Comparison of ENCODE assay signal across 12 cellular contexts in genomic region chr1:203669739-203670138, GRCh38. TPM values are rescaled to one million over a fixed set of nuclear protein-coding genes. Genes with fewer than 3 reads are reported as not detected.
DNase-seq lines count a peak whose midpoint lies in the region; ATAC-seq and TF ChIP-seq lines count a peak whose summit lies in the region.
"Had no signal": no experiment of that assay in that cellular context is flagged by ENCODE, and none has a peak within 500 bp of the region (broad histone marks: within the 10 kb centered on the region; RNA-seq: fewer than 3 reads in every experiment).

No MANE protein-coding gene starts in this region.

- no peaks in the 10 kb centered on the region for H3K27me3 ChIP-seq in aorta (ENCODE audit: control insufficient read depth in 1 of 2, insufficient read depth in 2 of 2, low read length in 1 of 2)
- H3K27me3 ChIP-seq in colonic mucosa: no peaks in the 10 kb centered on the region
- H3K27me3 ChIP-seq in MM.1S (replicated peaks; ENCODE audit: insufficient read depth, low read length): no peaks in the 10 kb centered on the region
- H3K27me3 ChIP-seq: heart right ventricle, ovary had no signal

- no peaks in the 10 kb centered on the region for H4K20me1 ChIP-seq in MM.1S (ENCODE audit: insufficient read depth, low read length)

- H3K9me2 ChIP-seq in MM.1S (replicated peaks; ENCODE audit: insufficient read depth, low read length): no peaks in the 10 kb centered on the region

- intact Hi-C loops in activated T-helper 1 cell treated with anti-CD3 and anti-CD28 coated beads, Interleukin-12 subunit alpha, Interleukin-12 subunit beta, Interleukin-2, Interleukin-4 antibody, amounts not matched to agents 30 ng/mL and 10 ng/mL and 1 ng/mL, durations not matched to agents 14 hours and 24 hours and 36 hours (cut with micrococcal nuclease): no loop called here
- intact Hi-C loops in aorta (cut with DNase I) (loop anchor here in 1 of 2 donors (5.0 kb wide), 1 partner anchor 42 kb away; the partner anchor contains the start of gene ATP2B4), colonic mucosa (cut with DNase I) (no loop called here)

- WGBS in aorta, 2 donors: 84 to 94% methylated on average over 1 of the region's 1 CpG

- H3F3A ChIP-seq in MM.1S (ENCODE audit: insufficient read depth, low read length): no peaks in the 10 kb centered on the region

- H3K4me3 ChIP-seq in aorta (ENCODE audit: low read length in 2 of 2) (no peak overlapping the region), colonic mucosa (no peak overlapping the region), MM.1S (ENCODE audit: low read length) (no peak overlapping the region)
- H3K4me3 ChIP-seq: heart right ventricle, ovary had no signal

- H3K79me2 ChIP-seq in MM.1S (ENCODE audit: low read length): no peaks in the 10 kb centered on the region

- H3K27ac ChIP-seq in aorta (ENCODE audit: low read depth in 1 of 2, low read length in 2 of 2) (no peak overlapping the region), colonic mucosa (no peak overlapping the region), MM.1S (ENCODE audit: low read length) (no peak overlapping the region)
- H3K27ac ChIP-seq: HL-60, ovary had no signal

- H3K4me3 Mint-ChIP-seq in activated T-helper 1 cell treated with anti-CD3 and anti-CD28 coated beads, Interleukin-12 subunit alpha, Interleukin-12 subunit beta, Interleukin-2, Interleukin-4 antibody, amounts not matched to agents 30 ng/mL and 10 ng/mL and 1 ng/mL, durations not matched to agents 14 hours and 24 hours and 36 hours: no peak overlapping the region

- no peaks in the 10 kb centered on the region for H3K9me3 ChIP-seq in aorta (ENCODE audit: control insufficient read depth, low read length)
- no peaks in the 10 kb centered on the region for H3K9me3 ChIP-seq in colonic mucosa
- H3K9me3 ChIP-seq in MM.1S (replicated peaks; ENCODE audit: insufficient read depth, low read length): no peaks in the 10 kb centered on the region
- H3K9me3 ChIP-seq: heart right ventricle, ovary had no signal

- H3K9me3 Mint-ChIP-seq in activated T-helper 1 cell treated with anti-CD3 and anti-CD28 coated beads, Interleukin-12 subunit alpha, Interleukin-12 subunit beta, Interleukin-2, Interleukin-4 antibody, amounts not matched to agents 30 ng/mL and 10 ng/mL and 1 ng/mL, durations not matched to agents 14 hours and 24 hours and 36 hours: no peaks in the 10 kb centered on the region

- H3K4me2 ChIP-seq in MM.1S (ENCODE audit: low read depth, low read length): no peak overlapping the region

- H3K4me1 Mint-ChIP-seq in activated T-helper 1 cell treated with anti-CD3 and anti-CD28 coated beads, Interleukin-12 subunit alpha, Interleukin-12 subunit beta, Interleukin-2, Interleukin-4 antibody, amounts not matched to agents 30 ng/mL and 10 ng/mL and 1 ng/mL, durations not matched to agents 14 hours and 24 hours and 36 hours (ENCODE audit: low read depth): peaks cover 71% of the 10 kb centered on the region

- H3K9ac ChIP-seq in colonic mucosa (ENCODE audit: low read depth in 2 of 2, low read length in 2 of 2) (no peak overlapping the region), MM.1S (ENCODE audit: low read length) (no peak overlapping the region)

- TF ChIP-seq CTCF in colonic mucosa (IDR thresholded peaks at IDR 0.05) (no peak), MM.1S (IDR thresholded peaks at IDR 0.05; ENCODE audit: low read length) (no peak)

- H3K27ac Mint-ChIP-seq in activated T-helper 1 cell treated with anti-CD3 and anti-CD28 coated beads, Interleukin-12 subunit alpha, Interleukin-12 subunit beta, Interleukin-2, Interleukin-4 antibody, amounts not matched to agents 30 ng/mL and 10 ng/mL and 1 ng/mL, durations not matched to agents 14 hours and 24 hours and 36 hours: peak overlapping the region; percentile 28

- H3K36me3 ChIP-seq in aorta (ENCODE audit: control insufficient read depth in 1 of 2, insufficient read depth in 2 of 2, low read length in 1 of 2): no peaks in the 10 kb centered on the region
- no peaks in the 10 kb centered on the region for H3K36me3 ChIP-seq in colonic mucosa
- H3K36me3 ChIP-seq in MM.1S (replicated peaks; ENCODE audit: insufficient read depth, low read length): no peaks in the 10 kb centered on the region
- H3K36me3 ChIP-seq: ovary had no signal

- H3K36me3 Mint-ChIP-seq in activated T-helper 1 cell treated with anti-CD3 and anti-CD28 coated beads, Interleukin-12 subunit alpha, Interleukin-12 subunit beta, Interleukin-2, Interleukin-4 antibody, amounts not matched to agents 30 ng/mL and 10 ng/mL and 1 ng/mL, durations not matched to agents 14 hours and 24 hours and 36 hours (ENCODE audit: low read depth): peaks cover 34% of the 10 kb centered on the region

- peak; percentile 56 for DNase-seq in HCEC 1CT
- DNase-seq in activated T-helper 1 cell treated with anti-CD3 and anti-CD28 coated beads, Interleukin-12 subunit alpha, Interleukin-12 subunit beta, Interleukin-2, Interleukin-4 antibody, amounts not matched to agents 30 ng/mL and 10 ng/mL and 1 ng/mL, durations not matched to agents 14 hours and 24 hours and 36 hours (ENCODE audit: low spot score): no peak
- peak; percentile 70 for DNase-seq in glomerular visceral epithelial cell (ENCODE audit: extremely low spot score)
- peak; percentile 64 for DNase-seq in stromal cell of bone marrow (ENCODE audit: low read depth)
- DNase-seq in aorta: no peak
- DNase-seq in colonic mucosa: no peak
- no peak for DNase-seq in MM.1S
- DNase-seq: activated effector memory CD4-positive, alpha-beta T cell treated with anti-CD3 and anti-CD28 coated beads, Interleukin-2, amount 50 U/mL, for 16 hours; heart right ventricle; NCI-H524; ovary had no signal

- ATAC-seq in aorta (ENCODE audit: low FRiP score): no peak

- no peaks in the 10 kb centered on the region for H3K27me3 Mint-ChIP-seq in activated T-helper 1 cell treated with anti-CD3 and anti-CD28 coated beads, Interleukin-12 subunit alpha, Interleukin-12 subunit beta, Interleukin-2, Interleukin-4 antibody, amounts not matched to agents 30 ng/mL and 10 ng/mL and 1 ng/mL, durations not matched to agents 14 hours and 24 hours and 36 hours (ENCODE audit: insufficient read depth)

- peaks cover 2 to 11% of the 10 kb centered on the region in 2 donors for H3K4me1 ChIP-seq in aorta (ENCODE audit: control insufficient read depth in 1 of 2, insufficient read depth in 2 of 2, low read length in 2 of 2)
- no peaks in the 10 kb centered on the region for H3K4me1 ChIP-seq in colonic mucosa
- no peaks in the 10 kb centered on the region for H3K4me1 ChIP-seq in MM.1S (ENCODE audit: low read length)

- H2AFZ ChIP-seq in MM.1S (ENCODE audit: low read length): no peak overlapping the region

RNA-seq across cellular contexts. Expression of gene ATP2B4, which starts 43.1 kb away (rescaled TPM):
- total RNA-seq in activated T-helper 1 cell treated with anti-CD3 and anti-CD28 coated beads, Interleukin-12 subunit alpha, Interleukin-12 subunit beta, Interleukin-2, Interleukin-4 antibody, amounts not matched to agents 30 ng/mL and 10 ng/mL and 1 ng/mL, durations not matched to agents 14 hours and 24 hours and 36 hours: 47.4 and 49.8 TPM in 2 replicates
- total RNA-seq in aorta (100 to 1,000 TPM; 154 to 169 TPM), colonic mucosa (10 to 100 TPM; 10.5 to 57.6 TPM)
- polyA plus RNA-seq in aorta: 10 to 100 TPM; 15.2 to 67.8 TPM

Comparison
In these comparisons a context has a peak if more than half of its experiments do, and no peak if none do; other contexts are left out.
1. DNase-seq: peak in HCEC 1CT (single experiment), glomerular visceral epithelial cell (single experiment) and stromal cell of bone marrow (single experiment); none in activated T-helper 1 cell treated with anti-CD3 and anti-CD28 coated beads, Interleukin-12 subunit alpha, Interleukin-12 subunit beta, Interleukin-2, Interleukin-4 antibody, amounts not matched to agents 30 ng/mL and 10 ng/mL and 1 ng/mL, durations not matched to agents 14 hours and 24 hours and 36 hours (single experiment), aorta (0 of 2), colonic mucosa (single experiment) and MM.1S (single experiment).